In the genomic region with DNA sequence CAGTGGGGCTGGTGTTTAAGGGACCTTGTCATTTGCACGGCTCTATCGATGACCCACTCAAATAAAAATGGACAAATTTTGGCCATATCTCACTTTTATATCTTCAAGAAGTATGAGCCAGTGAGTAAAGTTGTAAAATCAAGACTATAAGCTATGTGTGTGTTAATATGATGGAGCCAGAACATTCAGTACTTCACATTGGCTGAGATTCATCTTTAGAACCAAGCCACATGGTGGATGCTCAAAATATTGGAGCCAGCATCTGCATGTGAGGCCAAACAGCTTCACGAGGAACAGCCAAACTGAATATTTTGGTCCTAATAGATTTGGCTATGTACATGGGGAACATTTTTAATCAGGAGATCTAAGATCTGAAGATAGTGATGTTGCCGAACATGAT, we compare ENCODE assay signal across 22 cellular contexts.
"Had no signal": no experiment of that assay in that cellular context is flagged by ENCODE, and none has a peak within 500 bp of the region (broad histone marks: within the 10 kb centered on the region; RNA-seq: fewer than 3 reads in every experiment).

No MANE protein-coding gene starts in this region.

- H3K36me3 ChIP-seq: esophagus squamous epithelium, heart right ventricle, left lung, lower lobe of right lung had no signal

- H3K9me3 ChIP-seq: esophagus squamous epithelium, heart right ventricle, left lung, lower lobe of right lung, mucosa of descending colon had no signal

- H3K27me3 ChIP-seq: esophagus squamous epithelium, left lung had no signal

- ATAC-seq: effector memory CD8-positive, alpha-beta T cell; esophagus mucosa; heart right ventricle; left cardiac atrium; left lung; left ventricle myocardium superior; lower lobe of right lung; mucosa of descending colon had no signal

- DNase-seq: dermis blood vessel endothelial cell; effector CD8-positive, alpha-beta T cell; effector memory CD8-positive, alpha-beta T cell; endodermal cell; erythroblast; esophagus squamous epithelium; foreskin fibroblast; foreskin melanocyte; glutamatergic neuron; head of caudate nucleus; heart right ventricle; hippocampal formation; left cardiac atrium; left lung; left ventricle myocardium superior; lower lobe of right lung; mesenchymal stem cell; mucosa of descending colon; naive B cell had no signal

- H3K4me3 ChIP-seq: coronary artery, esophagus squamous epithelium, heart right ventricle, left lung, lower lobe of right lung, mucosa of descending colon had no signal

- H3K4me1 ChIP-seq: heart right ventricle, left lung, lower lobe of right lung had no signal

- H3K27ac ChIP-seq: coronary artery, epithelial cell of prostate, heart right ventricle, left lung, lower lobe of right lung had no signal
